In genomic region chr18:58438161-58438983, GRCh38 we compare ENCODE assay signal across 9 cellular contexts.
DNase-seq lines count a peak whose midpoint lies in the region; ATAC-seq and TF ChIP-seq lines count a peak whose summit lies in the region.
"Had no signal": no experiment of that assay in that cellular context is flagged by ENCODE, and none has a peak within 500 bp of the region (broad histone marks: within the 10 kb centered on the region; RNA-seq: fewer than 3 reads in every experiment).

No MANE protein-coding gene starts in this region.

- TF ChIP-seq POLR2A in heart left ventricle (IDR thresholded peaks at IDR 0.05) = no peak
- no peak for TF ChIP-seq POLR2A in right lobe of liver (IDR thresholded peaks at IDR 0.05)
- TF ChIP-seq POLR2A in uterus (IDR thresholded peaks at IDR 0.05) = no peak

- H3K4me3 ChIP-seq in heart left ventricle (peak overlapping the region in 9 of 12 donors; percentile 26 to 55 (median 34)), right lobe of liver (peak overlapping the region; percentile 8 to 34 (median 34)), uterus (peak overlapping the region; percentile 18 to 24), GM23338 (no peak overlapping the region)

- no peaks in the 10 kb centered on the region for H3F3A ChIP-seq in GM23338 (replicated peaks; ENCODE audit: low read depth)

- no peak overlapping the region for H3K4me2 ChIP-seq in GM23338

- DNase-seq in heart left ventricle = no peak
- DNase-seq in Right ventricle myocardium superior = no peak
- DNase-seq in right lobe of liver = no peak
- DNase-seq in uterus = no peak
- DNase-seq in NCI-H748 (lab: John Stamatoyannopoulos, UW; ENCODE audit: unreplicated experiment) = no peak
- no peak for DNase-seq in GM23338 (ENCODE audit: low spot score)
- DNase-seq: DMS79 treated with DMSO at 0.1 percent for 48 hours had no signal

- 48 to 62% (median 55%) methylated on average over 6 of the region's 6 CpGs for WGBS in heart left ventricle, 4 donors
- 17% methylated on average over 6 of the region's 6 CpGs for WGBS in right lobe of liver (ENCODE audit: insufficient coverage, low coverage, low lambda C conversion rate, missing lambda C conversion rate)

- peaks cover 0 to 13% (median 0%) of the 10 kb centered on the region in 12 donors for H3K4me1 ChIP-seq in heart left ventricle
- peaks cover 0 to 17% (median 8%) of the 10 kb centered on the region in 4 donors for H3K4me1 ChIP-seq in right lobe of liver
- H3K4me1 ChIP-seq in uterus = no peaks in the 10 kb centered on the region
- peaks cover 3% of the 10 kb centered on the region for H3K4me1 ChIP-seq in GM23338 (ENCODE audit: insufficient read depth)

- no peaks in the 10 kb centered on the region for H3K36me3 Mint-ChIP-seq in activated naive CD4-positive, alpha-beta T cell treated with anti-CD3 and anti-CD28 coated beads, Interleukin-2, amount 50 U/mL, for 24 hours
- no peaks in the 10 kb centered on the region for H3K36me3 Mint-ChIP-seq in GM23338 (ENCODE audit: low read depth)

- H3K9me3 Mint-ChIP-seq in activated naive CD4-positive, alpha-beta T cell treated with anti-CD3 and anti-CD28 coated beads, Interleukin-2, amount 50 U/mL, for 24 hours = no peaks in the 10 kb centered on the region
- H3K9me3 Mint-ChIP-seq in GM23338 = no peaks in the 10 kb centered on the region; the same call in 2 of the 3 replicates

- H3K9me3 ChIP-seq in heart left ventricle = no peaks in the 10 kb centered on the region
- no peaks in the 10 kb centered on the region for H3K9me3 ChIP-seq in right lobe of liver
- H3K9me3 ChIP-seq in uterus = no peaks in the 10 kb centered on the region

- peak overlapping the region; percentile 37 for H3K27ac Mint-ChIP-seq in activated naive CD4-positive, alpha-beta T cell treated with anti-CD3 and anti-CD28 coated beads, Interleukin-2, amount 50 U/mL, for 24 hours
- no peak overlapping the region for H3K27ac Mint-ChIP-seq in GM23338

- peak overlapping the region; percentile 80 for H3K4me3 Mint-ChIP-seq in activated naive CD4-positive, alpha-beta T cell treated with anti-CD3 and anti-CD28 coated beads, Interleukin-2, amount 50 U/mL, for 24 hours
- no peak overlapping the region for H3K4me3 Mint-ChIP-seq in GM23338

- intact Hi-C loops in heart left ventricle (cut with DNase I) = no loop called here
- intact Hi-C loops in Right ventricle myocardium superior (cut with DNase I) = no loop called here
- intact Hi-C loops in right lobe of liver (cut with DNase I) = no loop called here
- intact Hi-C loops in uterus (cut with DNase I; ENCODE audit: low total_unique reads) = no loop called here

- peaks cover 14% of the 10 kb centered on the region for H3K4me1 Mint-ChIP-seq in activated naive CD4-positive, alpha-beta T cell treated with anti-CD3 and anti-CD28 coated beads, Interleukin-2, amount 50 U/mL, for 24 hours
- H3K4me1 Mint-ChIP-seq in GM23338 = peaks cover 5% of the 10 kb centered on the region; the same call in 2 of the 3 replicates

- H3K79me2 ChIP-seq in GM23338 (replicated peaks; ENCODE audit: insufficient read depth) = no peaks in the 10 kb centered on the region

- H2AFZ ChIP-seq in GM23338 = no peak overlapping the region

- ATAC-seq in heart left ventricle (no peak), Right ventricle myocardium superior (ENCODE audit: poor library complexity) (no peak), right lobe of liver (peak; percentile 58 to 77 (median 68)), GM23338 (no peak), GM18867 (IDR thresholded peaks at IDR 0.05; ENCODE audit: unreplicated experiment) (no peak)

- no peaks in the 10 kb centered on the region for H3K27me3 Mint-ChIP-seq in activated naive CD4-positive, alpha-beta T cell treated with anti-CD3 and anti-CD28 coated beads, Interleukin-2, amount 50 U/mL, for 24 hours
- no peaks in the 10 kb centered on the region for H3K27me3 Mint-ChIP-seq in GM23338 (ENCODE audit: insufficient read depth, low read depth, poor library complexity)

- H4K20me1 ChIP-seq in GM23338 (replicated peaks; ENCODE audit: insufficient read depth) = no peaks in the 10 kb centered on the region

- no peaks in the 10 kb centered on the region for H3K36me3 ChIP-seq in heart left ventricle
- no peaks in the 10 kb centered on the region for H3K36me3 ChIP-seq in right lobe of liver
- H3K36me3 ChIP-seq in uterus = no peaks in the 10 kb centered on the region
- no peaks in the 10 kb centered on the region for H3K36me3 ChIP-seq in GM23338 (ENCODE audit: insufficient read depth)

- peak overlapping the region in 3 of 12 donors; percentile 8 to 11 (median 9) for H3K27ac ChIP-seq in heart left ventricle
- H3K27ac ChIP-seq in right lobe of liver = peak overlapping the region; percentile 51 to 76 (median 51)
- peak overlapping the region; percentile 27 to 67 for H3K27ac ChIP-seq in uterus
- no peak overlapping the region for H3K27ac ChIP-seq in GM23338 (ENCODE audit: low read depth)

- TF ChIP-seq CTCF in heart left ventricle (IDR thresholded peaks at IDR 0.05) = no peak
- TF ChIP-seq CTCF in right lobe of liver (IDR thresholded peaks at IDR 0.05) = no peak
- no peak for TF ChIP-seq CTCF in uterus (IDR thresholded peaks at IDR 0.05)
- no peak for TF ChIP-seq CTCF in GM23338 (conservative IDR thresholded peaks at IDR 0.05; ENCODE audit: low read depth in 2 of 2)

- H3K9me2 ChIP-seq in GM23338 (ENCODE audit: insufficient read depth) = no peaks in the 10 kb centered on the region

- H3K27me3 ChIP-seq in heart left ventricle (no peaks in the 10 kb centered on the region), right lobe of liver (no peaks in the 10 kb centered on the region), uterus (no peaks in the 10 kb centered on the region), GM23338 (ENCODE audit: insufficient read depth) (no peaks in the 10 kb centered on the region)

TF ChIP-seq in GM23338, 12 proteins besides CTCF, POLR2A, EP300 and RAD21 (continues in another document):
- no peak for TF ChIP-seq EZH2phosphoT487 (IDR thresholded peaks at IDR 0.05; ENCODE audit: unreplicated experiment)
- TF ChIP-seq ZNF462 (CRISPR knock-in tag; IDR thresholded peaks at IDR 0.05) = no peak
- no peak for TF ChIP-seq ZNF331 (CRISPR knock-in tag; IDR thresholded peaks at IDR 0.05; ENCODE audit: low read depth)
- TF ChIP-seq STAT1 (IDR thresholded peaks at IDR 0.05; ENCODE audit: unreplicated experiment) = no peak
- no peak for TF ChIP-seq NANOG (IDR thresholded peaks at IDR 0.05; ENCODE audit: borderline replicate concordance)

Comparison
In these comparisons a context has a peak if more than half of its experiments do, and no peak if none do; other contexts are left out.
1. ATAC-seq: peak in right lobe of liver (4 of 4); none in heart left ventricle (0 of 4), Right ventricle myocardium superior (single experiment), GM23338 (single experiment) and GM18867 (single experiment).